Comparison of ENCODE assay signal across 23 cellular contexts in genomic region chr22:44640618-44641155, GRCh38.
DNase-seq lines count a peak whose midpoint lies in the region; ATAC-seq and TF ChIP-seq lines count a peak whose summit lies in the region.
"Had no signal": no experiment of that assay in that cellular context is flagged by ENCODE, and none has a peak within 500 bp of the region (broad histone marks: within the 10 kb centered on the region; RNA-seq: fewer than 3 reads in every experiment).

No MANE protein-coding gene starts in this region.

- H3K27me3 ChIP-seq in BLaER1, result no peaks in the 10 kb centered on the region
- H3K27me3 ChIP-seq in Loucy (ENCODE audit: insufficient read depth, low read length, poor library complexity, severe bottlenecking), result no peaks in the 10 kb centered on the region
- no peaks in the 10 kb centered on the region for H3K27me3 ChIP-seq in SJCRH30
- H3K27me3 ChIP-seq: BE2C, SJSA1 had no signal

- H3K9me3 ChIP-seq in BLaER1 (no peaks in the 10 kb centered on the region), Loucy (ENCODE audit: insufficient read depth, low read depth, low read length) (no peaks in the 10 kb centered on the region), SJCRH30 (replicated peaks) (no peaks in the 10 kb centered on the region; the same call in 1 of the 2 replicates)
- H3K9me3 ChIP-seq: A549, BE2C, SJSA1 had no signal

- H3F3A ChIP-seq in Loucy (ENCODE audit: low read depth), result no peaks in the 10 kb centered on the region

- peak overlapping the region; percentile 92 for H3K4me2 ChIP-seq in BLaER1
- peak overlapping the region; percentile 66 for H3K4me2 ChIP-seq in Loucy (ENCODE audit: low read depth, low read length, poor library complexity, severe bottlenecking)
- H3K4me2 ChIP-seq: A549 had no signal

- H3K4me1 ChIP-seq in BLaER1, result peaks cover 57% of the 10 kb centered on the region
- peaks cover 35% of the 10 kb centered on the region for H3K4me1 ChIP-seq in Loucy (ENCODE audit: insufficient read depth, low read length, poor library complexity, severe bottlenecking)
- H3K4me1 ChIP-seq in SJCRH30, result no peaks in the 10 kb centered on the region
- H3K4me1 ChIP-seq: A549, BE2C, SJSA1 had no signal

- ATAC-seq in left lobe of liver (peak; percentile 13), HG03135 (IDR thresholded peaks at IDR 0.05; ENCODE audit: unreplicated experiment) (no peak)
- ATAC-seq: A549, GM12878, Panc1 had no signal

- no peak overlapping the region for H2AFZ ChIP-seq in Loucy (ENCODE audit: low read length)
- H2AFZ ChIP-seq: GM23248 had no signal

- no peaks in the 10 kb centered on the region for H4K20me1 ChIP-seq in BLaER1
- H4K20me1 ChIP-seq in Loucy (ENCODE audit: insufficient read depth, low read length, poor library complexity, severe bottlenecking), result no peaks in the 10 kb centered on the region

- H3K4me3 ChIP-seq in BLaER1 (no peak overlapping the region), Loucy (ENCODE audit: low read length, poor library complexity, severe bottlenecking) (peak overlapping the region; percentile 41), skin epidermis (no peak overlapping the region), SJCRH30 (no peak overlapping the region)
- H3K4me3 ChIP-seq: A549, GM12878, GM23248, SJSA1 had no signal

- no peaks in the 10 kb centered on the region for H3K36me3 ChIP-seq in BLaER1
- no peaks in the 10 kb centered on the region for H3K36me3 ChIP-seq in Loucy (ENCODE audit: insufficient read depth, low read length)
- no peaks in the 10 kb centered on the region for H3K36me3 ChIP-seq in SJCRH30
- H3K36me3 ChIP-seq: BE2C, SJSA1 had no signal

- no peaks in the 10 kb centered on the region for H3K79me2 ChIP-seq in Loucy (ENCODE audit: insufficient read depth, low read length)

- TF ChIP-seq CTCF in Loucy (conservative IDR thresholded peaks at IDR 0.05; ENCODE audit: low read length), result no peak

- H3K27ac ChIP-seq in BLaER1 (0 out of 2 replicates have a peak overlapping the region, but pooled peaks have one; percentile 6), skin epidermis (peak overlapping the region in 20 of 21 experiments; percentile 71 to 93 (median 86)), SJCRH30 (no peak overlapping the region)
- H3K27ac ChIP-seq: A549, GM23248, SJSA1 had no signal

- 0 out of 2 replicates have a peak overlapping the region, but pooled peaks have one; percentile 27 for H3K9ac ChIP-seq in BLaER1
- H3K9ac ChIP-seq in Loucy (ENCODE audit: low read depth, low read length, poor library complexity, severe bottlenecking), result peak overlapping the region; percentile 15
- H3K9ac ChIP-seq: GM23248 had no signal

- H3K9me2 ChIP-seq in Loucy (replicated peaks; ENCODE audit: low read depth, low read length), result no peaks in the 10 kb centered on the region

- no peak for DNase-seq in left lobe of liver (ENCODE audit: low spot score)
- DNase-seq in SJCRH30, result no peak
- no peak for DNase-seq in T1000 (lab: John Stamatoyannopoulos, UW)
- no peak for DNase-seq in A172 (ENCODE audit: low spot score)
- DNase-seq: BE2C; CD4-positive, alpha-beta T cell; COR-L47; GM23248; HCEC 1CT; MV-4-11; NCI-H1105 treated with DMSO at 0.1 percent for 48 hours; NCI-H2029 treated with DMSO at 0.1 percent for 48 hours; NCI-H226; NCI-H510A treated with DMSO at 0.1 percent for 48 hours; NCI-H774 had no signal
